3 cellular contexts compared by ENCODE assay signal in the genomic region with DNA sequence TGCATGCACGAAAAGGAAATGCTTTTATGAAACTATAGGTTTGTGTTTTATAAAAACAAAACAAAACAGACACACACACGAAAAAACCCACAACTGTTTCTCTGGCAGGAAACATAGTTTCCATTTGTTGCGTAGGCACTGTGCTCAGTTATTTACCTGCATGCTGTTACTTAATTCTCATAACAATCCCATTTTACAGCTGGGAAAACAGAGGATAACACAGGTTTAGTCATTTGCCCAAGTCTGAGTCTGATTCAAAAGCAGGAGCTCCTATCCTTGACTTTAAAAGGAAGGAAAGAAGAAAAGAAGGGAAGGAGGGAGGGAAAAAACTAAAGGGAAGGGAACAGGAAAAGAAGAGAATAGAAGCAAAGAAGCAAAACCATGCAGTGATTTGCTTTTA.
TF ChIP-seq lines count a peak whose summit lies in the region.

No MANE protein-coding gene starts in this region.

TF ChIP-seq in HepG2, 621 proteins besides CTCF, POLR2A, EP300 and RAD21:
- no peak for TF ChIP-seq PAWR (CRISPR knock-in tag; IDR thresholded peaks at IDR 0.05; ENCODE audit: borderline replicate concordance)
- TF ChIP-seq REL (CRISPR knock-in tag; conservative IDR thresholded peaks at IDR 0.05), result no peak
- TF ChIP-seq ZNF629 (CRISPR knock-in tag; conservative IDR thresholded peaks at IDR 0.05), result peak; percentile 71
TF ChIP-seq in HepG2: peak in this region for 1.

TF ChIP-seq in H1, 55 proteins besides CTCF, POLR2A, EP300 and RAD21:
- TF ChIP-seq HDAC2 (IDR thresholded peaks at IDR 0.05; ENCODE audit: borderline replicate concordance in 1 of 2, low read depth in 2 of 2, low read length in 2 of 2) (no peak), KDM1A (IDR thresholded peaks at IDR 0.05; ENCODE audit: borderline replicate concordance, low read length) (peak; percentile 78)

TF ChIP-seq in neural cell, 6 proteins besides CTCF, POLR2A, EP300 and RAD21:
- TF ChIP-seq EZH2 (IDR thresholded peaks at IDR 0.05; ENCODE audit: borderline replicate concordance, insufficient read depth, low read length, poor library complexity, severe bottlenecking), result no peak
- TF ChIP-seq POLR2AphosphoS5 (IDR thresholded peaks at IDR 0.05), result no peak
- no peak for TF ChIP-seq TAF1 (IDR thresholded peaks at IDR 0.05; ENCODE audit: low read depth)
- no peak for TF ChIP-seq MXI1 (conservative IDR thresholded peaks at IDR 0.05; ENCODE audit: poor library complexity, severe bottlenecking)
- TF ChIP-seq, protein P1, sequence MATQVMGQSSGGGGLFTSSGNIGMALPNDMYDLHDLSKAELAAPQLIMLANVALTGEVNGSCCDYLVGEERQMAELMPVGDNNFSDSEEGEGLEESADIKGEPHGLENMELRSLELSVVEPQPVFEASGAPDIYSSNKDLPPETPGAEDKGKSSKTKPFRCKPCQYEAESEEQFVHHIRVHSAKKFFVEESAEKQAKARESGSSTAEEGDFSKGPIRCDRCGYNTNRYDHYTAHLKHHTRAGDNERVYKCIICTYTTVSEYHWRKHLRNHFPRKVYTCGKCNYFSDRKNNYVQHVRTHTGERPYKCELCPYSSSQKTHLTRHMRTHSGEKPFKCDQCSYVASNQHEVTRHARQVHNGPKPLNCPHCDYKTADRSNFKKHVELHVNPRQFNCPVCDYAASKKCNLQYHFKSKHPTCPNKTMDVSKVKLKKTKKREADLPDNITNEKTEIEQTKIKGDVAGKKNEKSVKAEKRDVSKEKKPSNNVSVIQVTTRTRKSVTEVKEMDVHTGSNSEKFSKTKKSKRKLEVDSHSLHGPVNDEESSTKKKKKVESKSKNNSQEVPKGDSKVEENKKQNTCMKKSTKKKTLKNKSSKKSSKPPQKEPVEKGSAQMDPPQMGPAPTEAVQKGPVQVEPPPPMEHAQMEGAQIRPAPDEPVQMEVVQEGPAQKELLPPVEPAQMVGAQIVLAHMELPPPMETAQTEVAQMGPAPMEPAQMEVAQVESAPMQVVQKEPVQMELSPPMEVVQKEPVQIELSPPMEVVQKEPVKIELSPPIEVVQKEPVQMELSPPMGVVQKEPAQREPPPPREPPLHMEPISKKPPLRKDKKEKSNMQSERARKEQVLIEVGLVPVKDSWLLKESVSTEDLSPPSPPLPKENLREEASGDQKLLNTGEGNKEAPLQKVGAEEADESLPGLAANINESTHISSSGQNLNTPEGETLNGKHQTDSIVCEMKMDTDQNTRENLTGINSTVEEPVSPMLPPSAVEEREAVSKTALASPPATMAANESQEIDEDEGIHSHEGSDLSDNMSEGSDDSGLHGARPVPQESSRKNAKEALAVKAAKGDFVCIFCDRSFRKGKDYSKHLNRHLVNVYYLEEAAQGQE (IDR thresholded peaks at IDR 0.05; ENCODE audit: borderline replicate concordance), result no peak
- TF ChIP-seq SMC3 (conservative IDR thresholded peaks at IDR 0.05; ENCODE audit: poor library complexity), result no peak
